Comparison of ENCODE assay signal across 1 cellular context in the genomic region with DNA sequence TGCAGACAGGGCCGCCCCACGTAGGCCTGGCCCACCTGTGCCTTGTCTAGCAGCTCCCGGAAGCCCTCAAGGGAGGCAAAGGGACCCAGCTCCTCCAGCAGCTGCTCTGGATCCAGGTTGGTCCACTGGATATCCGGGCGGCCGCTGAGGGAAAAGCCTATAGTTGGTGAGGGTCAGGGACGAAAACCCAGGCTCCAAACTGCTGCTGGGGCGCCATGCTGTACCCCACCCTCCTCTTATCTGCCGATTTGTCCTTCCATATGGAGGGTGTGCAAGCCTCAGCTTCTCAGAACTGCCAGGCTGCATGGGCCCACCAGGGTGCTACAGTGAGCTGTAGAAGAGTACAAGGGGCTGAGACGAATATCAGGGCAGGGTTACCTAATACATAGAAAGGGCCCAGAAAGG.
TF ChIP-seq lines count a peak whose summit lies in the region.

No MANE protein-coding gene starts in this region.

TF ChIP-seq in HepG2, 621 proteins besides CTCF, POLR2A, EP300 and RAD21:
- 0 out of 2 replicates have a peak, but pooled peaks have one; percentile 18 for TF ChIP-seq RXRA (CRISPR knock-in tag; IDR thresholded peaks at IDR 0.05)
- TF ChIP-seq BCL6 (CRISPR knock-in tag; IDR thresholded peaks at IDR 0.05): no peak
- TF ChIP-seq NFATC3 (CRISPR knock-in tag; IDR thresholded peaks at IDR 0.05): no peak
- TF ChIP-seq, protein P1, sequence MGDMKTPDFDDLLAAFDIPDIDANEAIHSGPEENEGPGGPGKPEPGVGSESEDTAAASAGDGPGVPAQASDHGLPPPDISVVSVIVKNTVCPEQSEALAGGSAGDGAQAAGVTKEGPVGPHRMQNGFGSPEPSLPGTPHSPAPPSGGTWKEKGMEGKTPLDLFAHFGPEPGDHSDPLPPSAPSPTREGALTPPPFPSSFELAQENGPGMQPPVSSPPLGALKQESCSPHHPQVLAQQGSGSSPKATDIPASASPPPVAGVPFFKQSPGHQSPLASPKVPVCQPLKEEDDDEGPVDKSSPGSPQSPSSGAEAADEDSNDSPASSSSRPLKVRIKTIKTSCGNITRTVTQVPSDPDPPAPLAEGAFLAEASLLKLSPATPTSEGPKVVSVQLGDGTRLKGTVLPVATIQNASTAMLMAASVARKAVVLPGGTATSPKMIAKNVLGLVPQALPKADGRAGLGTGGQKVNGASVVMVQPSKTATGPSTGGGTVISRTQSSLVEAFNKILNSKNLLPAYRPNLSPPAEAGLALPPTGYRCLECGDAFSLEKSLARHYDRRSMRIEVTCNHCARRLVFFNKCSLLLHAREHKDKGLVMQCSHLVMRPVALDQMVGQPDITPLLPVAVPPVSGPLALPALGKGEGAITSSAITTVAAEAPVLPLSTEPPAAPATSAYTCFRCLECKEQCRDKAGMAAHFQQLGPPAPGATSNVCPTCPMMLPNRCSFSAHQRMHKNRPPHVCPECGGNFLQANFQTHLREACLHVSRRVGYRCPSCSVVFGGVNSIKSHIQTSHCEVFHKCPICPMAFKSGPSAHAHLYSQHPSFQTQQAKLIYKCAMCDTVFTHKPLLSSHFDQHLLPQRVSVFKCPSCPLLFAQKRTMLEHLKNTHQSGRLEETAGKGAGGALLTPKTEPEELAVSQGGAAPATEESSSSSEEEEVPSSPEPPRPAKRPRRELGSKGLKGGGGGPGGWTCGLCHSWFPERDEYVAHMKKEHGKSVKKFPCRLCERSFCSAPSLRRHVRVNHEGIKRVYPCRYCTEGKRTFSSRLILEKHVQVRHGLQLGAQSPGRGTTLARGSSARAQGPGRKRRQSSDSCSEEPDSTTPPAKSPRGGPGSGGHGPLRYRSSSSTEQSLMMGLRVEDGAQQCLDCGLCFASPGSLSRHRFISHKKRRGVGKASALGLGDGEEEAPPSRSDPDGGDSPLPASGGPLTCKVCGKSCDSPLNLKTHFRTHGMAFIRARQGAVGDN (CRISPR knock-in tag; IDR thresholded peaks at IDR 0.05): peak; percentile 43
- peak; percentile 28; the same call in 1 of the 2 replicates for TF ChIP-seq ZFX (CRISPR knock-in tag; IDR thresholded peaks at IDR 0.05; ENCODE audit: low read depth)
- peak; percentile 41; the same call in 1 of the 2 replicates for TF ChIP-seq MYC (CRISPR knock-in tag; IDR thresholded peaks at IDR 0.05; ENCODE audit: borderline replicate concordance)
- no peak for TF ChIP-seq ZNF496 (CRISPR knock-in tag; IDR thresholded peaks at IDR 0.05; ENCODE audit: insufficient replicate concordance)
- no peak for TF ChIP-seq HNRNPLL (IDR thresholded peaks at IDR 0.05; ENCODE audit: low read depth, low read length, poor library complexity, severe bottlenecking)
- TF ChIP-seq TEAD2 (CRISPR knock-in tag; IDR thresholded peaks at IDR 0.05): 0 out of 2 replicates have a peak, but pooled peaks have one; percentile 25
TF ChIP-seq in HepG2: peak in this region for 5.
